In genomic region chr1:153778824-153779519, GRCh38 we compare ENCODE assay signal across 18 cellular contexts. TPM values are rescaled to one million over a fixed set of nuclear protein-coding genes. Genes with fewer than 3 reads are reported as not detected.
DNase-seq lines count a peak whose midpoint lies in the region; ATAC-seq and TF ChIP-seq lines count a peak whose summit lies in the region.
"Had no signal": no experiment of that assay in that cellular context is flagged by ENCODE, and none has a peak within 500 bp of the region (broad histone marks: within the 10 kb centered on the region; RNA-seq: fewer than 3 reads in every experiment).

No MANE protein-coding gene starts in this region.

- H3K36me3 ChIP-seq in body of pancreas (replicated peaks in 1 of 2; ENCODE audit: insufficient read depth in 1 of 2, low read depth in 2 of 2), result no peaks in the 10 kb centered on the region
- H3K36me3 ChIP-seq: HAP-1 had no signal

- no peaks in the 10 kb centered on the region for H3K27me3 ChIP-seq in CD4-positive, alpha-beta T cell (ENCODE audit: control insufficient read depth, insufficient read depth, low read length)
- H3K27me3 ChIP-seq in body of pancreas, result no peaks in the 10 kb centered on the region

- no peak for ATAC-seq in CD4-positive, alpha-beta T cell (ENCODE audit: poor library complexity)
- ATAC-seq in body of pancreas (no peak), natural killer cell (no peak), esophagus mucosa (no peak), HG03442 (IDR thresholded peaks at IDR 0.05; ENCODE audit: unreplicated experiment) (no peak)
- no peak for ATAC-seq in stimulated activated effector memory CD8-positive, alpha-beta T cell treated with anti-CD3 and anti-CD28 coated beads, Interleukin-12 subunit alpha, Interleukin-12 subunit beta, amount 100 ng/mL, for 72 hours
- ATAC-seq: PC-3 had no signal

- no peaks in the 10 kb centered on the region for H3K27me3 Mint-ChIP-seq in CD4-positive, alpha-beta T cell
- H3K27me3 Mint-ChIP-seq in natural killer cell (ENCODE audit: low read depth in 2 of 2), result no peaks in the 10 kb centered on the region
- no peaks in the 10 kb centered on the region for H3K27me3 Mint-ChIP-seq in activated naive CD4-positive, alpha-beta T cell treated with anti-CD3 and anti-CD28 coated beads for 36 hours (ENCODE audit: low read depth)

- CTCF ChIA-PET in CD4-positive, alpha-beta T cell (lab: Charles Lee), result no interaction called here
- CTCF ChIA-PET in activated naive CD4-positive, alpha-beta T cell treated with anti-CD3 and anti-CD28 coated beads for 36 hours (lab: Charles Lee), result interaction anchor here (0.8 kb wide), 1 partner anchor 28 kb away, joined by 3 read pairs; no protein-coding TSS in a partner anchor

- TF ChIP-seq CTCF in CD4-positive, alpha-beta T cell (IDR thresholded peaks at IDR 0.05), result no peak
- no peak for TF ChIP-seq CTCF in body of pancreas (IDR thresholded peaks at IDR 0.05)
- TF ChIP-seq CTCF in natural killer cell (IDR thresholded peaks at IDR 0.05), result no peak

- no peaks in the 10 kb centered on the region for H3K36me3 Mint-ChIP-seq in CD4-positive, alpha-beta T cell (ENCODE audit: low read depth)
- no peaks in the 10 kb centered on the region for H3K36me3 Mint-ChIP-seq in natural killer cell
- H3K36me3 Mint-ChIP-seq in stimulated activated effector memory CD8-positive, alpha-beta T cell treated with anti-CD3 and anti-CD28 coated beads, Interleukin-12 subunit alpha, Interleukin-12 subunit beta, amount 100 ng/mL, for 72 hours, result peaks cover 8% of the 10 kb centered on the region
- no peaks in the 10 kb centered on the region for H3K36me3 Mint-ChIP-seq in activated naive CD4-positive, alpha-beta T cell treated with anti-CD3 and anti-CD28 coated beads for 36 hours (ENCODE audit: low read depth)

- intact Hi-C loops in CD4-positive, alpha-beta T cell (cut with DNase I, micrococcal nuclease), result no loop called here
- intact Hi-C loops in body of pancreas (cut with DNase I) (no loop called here), natural killer cell (cut with micrococcal nuclease) (loop anchor here (5.0 to 10.0 kb wide), 2 partner anchors 52 to 104 kb away; partner anchors contain the start of genes ILF2, INTS3 and NPR1)
- intact Hi-C loops in activated naive CD4-positive, alpha-beta T cell treated with anti-CD3 and anti-CD28 coated beads for 36 hours (cut with micrococcal nuclease), result loop anchor here (10.0 kb wide), 1 partner anchor 424 kb away; the partner anchor contains the start of gene S100A9

- H3K4me3 Mint-ChIP-seq in CD4-positive, alpha-beta T cell, result peak overlapping the region; percentile 42
- peak overlapping the region; percentile 37 for H3K4me3 Mint-ChIP-seq in natural killer cell
- no peak overlapping the region for H3K4me3 Mint-ChIP-seq in stimulated activated effector memory CD8-positive, alpha-beta T cell treated with anti-CD3 and anti-CD28 coated beads, Interleukin-12 subunit alpha, Interleukin-12 subunit beta, amount 100 ng/mL, for 72 hours
- no peak overlapping the region for H3K4me3 Mint-ChIP-seq in activated naive CD4-positive, alpha-beta T cell treated with anti-CD3 and anti-CD28 coated beads for 36 hours

- 88 to 89% methylated on average over 11 to 18 of the region's 18 CpGs for WGBS in body of pancreas, 2 donors

- H3K4me1 ChIP-seq in body of pancreas, result peaks cover 75% of the 10 kb centered on the region

- H3K27ac ChIP-seq in CD4-positive, alpha-beta T cell (ENCODE audit: low read depth, low read length), result no peak overlapping the region
- peak overlapping the region in 3 of 4 donors; percentile 3 to 58 (median 49) for H3K27ac ChIP-seq in body of pancreas
- H3K27ac ChIP-seq: HL-60 had no signal

- H3K4me3 ChIP-seq in body of pancreas, result no peak overlapping the region
- H3K4me3 ChIP-seq: HAP-1 had no signal

- no peaks in the 10 kb centered on the region for H3K9me3 Mint-ChIP-seq in CD4-positive, alpha-beta T cell
- no peaks in the 10 kb centered on the region for H3K9me3 Mint-ChIP-seq in natural killer cell
- H3K9me3 Mint-ChIP-seq in stimulated activated effector memory CD8-positive, alpha-beta T cell treated with anti-CD3 and anti-CD28 coated beads, Interleukin-12 subunit alpha, Interleukin-12 subunit beta, amount 100 ng/mL, for 72 hours, result no peaks in the 10 kb centered on the region
- no peaks in the 10 kb centered on the region for H3K9me3 Mint-ChIP-seq in activated naive CD4-positive, alpha-beta T cell treated with anti-CD3 and anti-CD28 coated beads for 36 hours

- no peak overlapping the region for H3K27ac Mint-ChIP-seq in CD4-positive, alpha-beta T cell
- H3K27ac Mint-ChIP-seq in natural killer cell, result peak overlapping the region; percentile 18 to 92
- peak overlapping the region; percentile 68 for H3K27ac Mint-ChIP-seq in stimulated activated effector memory CD8-positive, alpha-beta T cell treated with anti-CD3 and anti-CD28 coated beads, Interleukin-12 subunit alpha, Interleukin-12 subunit beta, amount 100 ng/mL, for 72 hours
- H3K27ac Mint-ChIP-seq in activated naive CD4-positive, alpha-beta T cell treated with anti-CD3 and anti-CD28 coated beads for 36 hours, result no peak overlapping the region

- TF ChIP-seq POLR2A in body of pancreas (IDR thresholded peaks at IDR 0.05), result no peak

- POLR2A ChIA-PET in CD4-positive, alpha-beta T cell (lab: Charles Lee), result no interaction called here

- H3K9me3 ChIP-seq in CD4-positive, alpha-beta T cell (ENCODE audit: control insufficient read depth, low read length), result no peaks in the 10 kb centered on the region
- H3K9me3 ChIP-seq in body of pancreas, result no peaks in the 10 kb centered on the region
- H3K9me3 ChIP-seq: HAP-1 had no signal

- H3K4me1 Mint-ChIP-seq in CD4-positive, alpha-beta T cell (ENCODE audit: low read depth), result peaks cover 25% of the 10 kb centered on the region
- H3K4me1 Mint-ChIP-seq in natural killer cell, result peaks cover 34 to 59% of the 10 kb centered on the region in 2 donors
- H3K4me1 Mint-ChIP-seq in stimulated activated effector memory CD8-positive, alpha-beta T cell treated with anti-CD3 and anti-CD28 coated beads, Interleukin-12 subunit alpha, Interleukin-12 subunit beta, amount 100 ng/mL, for 72 hours, result peaks cover 39% of the 10 kb centered on the region
- peaks cover 14% of the 10 kb centered on the region for H3K4me1 Mint-ChIP-seq in activated naive CD4-positive, alpha-beta T cell treated with anti-CD3 and anti-CD28 coated beads for 36 hours (ENCODE audit: low read depth)

- DNase-seq in CD4-positive, alpha-beta T cell, result no peak
- DNase-seq in body of pancreas, result no peak
- no peak for DNase-seq in natural killer cell
- DNase-seq in stimulated activated effector memory CD8-positive, alpha-beta T cell treated with anti-CD3 and anti-CD28 coated beads, Interleukin-12 subunit alpha, Interleukin-12 subunit beta, amount 100 ng/mL, for 72 hours (ENCODE audit: low spot score in 2 of 2), result no peak
- no peak for DNase-seq in activated naive CD4-positive, alpha-beta T cell treated with anti-CD3 and anti-CD28 coated beads for 36 hours
- no peak for DNase-seq in DMS53 treated with DMSO at 0.1 percent for 48 hours (lab: John Stamatoyannopoulos, UW; ENCODE audit: unreplicated experiment)
- DNase-seq: DMS79 treated with DMSO at 0.1 percent for 48 hours, KBM-7, NCI-H1092 treated with DMSO at 0.1 percent for 48 hours, NCI-H1694, NCI-H446, NCI-H748 treated with DMSO at 0.1 percent for 48 hours, PC-3, Right ventricle myocardium superior had no signal

RNA-seq across cellular contexts. Expression of gene SLC27A3, which starts 3.8 kb away (rescaled TPM):
- 1 to 10 TPM; 3.8 to 4.4 TPM for total RNA-seq in CD4-positive, alpha-beta T cell
- total RNA-seq in body of pancreas (10 to 100 TPM; 15.0 to 21.1 TPM), natural killer cell (100 to 1,000 TPM in 1 of 3 donors, 10 to 100 TPM in 2; 65.3 to 107 (median 89.8) TPM), esophagus mucosa (16.1 TPM)
- 1 to 10 TPM; 2.7 to 4.3 TPM for total RNA-seq in activated naive CD4-positive, alpha-beta T cell treated with anti-CD3 and anti-CD28 coated beads for 36 hours

RNA-seq across cellular contexts. Expression of gene INTS3, which starts 51.1 kb away (rescaled TPM):
- total RNA-seq in CD4-positive, alpha-beta T cell, result 10 to 100 TPM; 24.9 to 27.4 TPM
- 10 to 100 TPM; 25.4 to 33.3 TPM for total RNA-seq in body of pancreas
- 10 to 100 TPM; 44.3 to 55.3 (median 44.5) TPM for total RNA-seq in natural killer cell
- 10 to 100 TPM; 39.3 to 40.4 TPM for total RNA-seq in activated naive CD4-positive, alpha-beta T cell treated with anti-CD3 and anti-CD28 coated beads for 36 hours
- total RNA-seq in esophagus mucosa, result 22.5 TPM

Comparison
In these comparisons a context has a peak if more than half of its experiments do, and no peak if none do; other contexts are left out.
1. H3K27ac Mint-ChIP-seq: peak in natural killer cell (2 of 2) and stimulated activated effector memory CD8-positive, alpha-beta T cell treated with anti-CD3 and anti-CD28 coated beads, Interleukin-12 subunit alpha, Interleukin-12 subunit beta, amount 100 ng/mL, for 72 hours (single experiment); none in CD4-positive, alpha-beta T cell (single experiment) and activated naive CD4-positive, alpha-beta T cell treated with anti-CD3 and anti-CD28 coated beads for 36 hours (single experiment).
2. H3K4me3 Mint-ChIP-seq: peak in CD4-positive, alpha-beta T cell (single experiment) and natural killer cell (single experiment); none in stimulated activated effector memory CD8-positive, alpha-beta T cell treated with anti-CD3 and anti-CD28 coated beads, Interleukin-12 subunit alpha, Interleukin-12 subunit beta, amount 100 ng/mL, for 72 hours (single experiment) and activated naive CD4-positive, alpha-beta T cell treated with anti-CD3 and anti-CD28 coated beads for 36 hours (single experiment).
3. intact Hi-C loops: an anchor here in natural killer cell (5.0 to 10.0 kb wide) and activated naive CD4-positive, alpha-beta T cell treated with anti-CD3 and anti-CD28 coated beads for 36 hours (10.0 kb wide); none called in CD4-positive, alpha-beta T cell and body of pancreas.